Comparison of ENCODE assay signal across 18 cellular contexts in the genomic region with DNA sequence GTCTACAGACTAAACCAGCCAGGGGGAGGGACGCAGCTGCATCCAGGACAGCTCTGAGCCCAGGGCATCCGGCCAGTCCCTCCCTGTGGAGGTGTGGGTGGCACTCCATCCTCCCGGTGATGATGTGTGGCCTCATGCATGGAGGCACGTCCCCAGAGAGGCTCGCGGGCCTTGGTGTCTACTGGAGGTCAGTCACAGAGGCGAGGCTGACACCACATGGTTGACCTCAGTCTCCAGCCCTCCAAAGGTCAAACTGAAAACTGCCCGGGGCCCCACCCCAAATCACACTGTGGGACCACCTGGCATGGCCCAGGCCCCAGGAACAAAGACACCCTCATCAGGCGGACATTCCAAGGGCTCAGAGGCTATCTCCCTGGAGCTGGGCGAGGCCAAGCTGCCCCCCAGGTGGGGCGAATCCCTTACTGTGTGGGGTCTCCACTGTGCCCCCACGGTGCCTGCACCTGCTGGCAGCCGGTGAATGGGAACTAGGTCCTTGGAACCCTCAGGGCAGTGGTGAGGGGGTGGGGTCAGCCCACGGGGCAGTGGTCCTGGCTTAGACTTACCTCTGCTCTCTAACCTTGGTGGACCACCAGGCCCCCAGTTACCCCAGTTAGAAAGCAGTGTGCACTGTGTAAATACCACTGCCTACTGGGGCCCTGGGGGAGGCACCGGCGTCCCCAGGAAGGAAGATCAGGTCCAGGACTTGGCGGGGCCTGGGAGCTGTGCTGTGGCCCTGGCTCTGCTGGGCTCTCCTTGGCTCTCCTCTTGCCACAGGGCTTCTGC. TPM values are rescaled to one million over a fixed set of nuclear protein-coding genes. Genes with fewer than 3 reads are reported as not detected.
DNase-seq lines count a peak whose midpoint lies in the region; ATAC-seq, FAIRE-seq and TF ChIP-seq lines count a peak whose summit lies in the region.
"Had no signal": no experiment of that assay in that cellular context is flagged by ENCODE, and none has a peak within 500 bp of the region (broad histone marks: within the 10 kb centered on the region; RNA-seq: fewer than 3 reads in every experiment).

No MANE protein-coding gene starts in this region.

- H4K5ac ChIP-seq in IMR-90 (ENCODE audit: low read depth, low read length): no peak overlapping the region

- no peak for TF ChIP-seq RAD21 in IMR-90 (IDR thresholded peaks at IDR 0.05; ENCODE audit: low read length)

- no peak overlapping the region for H3K56ac ChIP-seq in IMR-90 (ENCODE audit: extremely low read depth, insufficient read depth, low read length)

- no peak for ATAC-seq in IMR-90 (ENCODE audit: low read depth)
- no peak for ATAC-seq in stimulated activated naive B cell treated with anti-CD40 and anti-IgM and Interleukin-4, amounts not matched to agents 10 μg/mL and 1 μg/mL and 100 μg/mL, for 72 hours (replicated peaks)

- no peak for TF ChIP-seq POLR2A in IMR-90 (IDR thresholded peaks at IDR 0.05; ENCODE audit: low read depth, low read length)

- H3K79me1 ChIP-seq in IMR-90 (ENCODE audit: low read depth in 1 of 2, low read length in 2 of 2): no peaks in the 10 kb centered on the region

- no peak overlapping the region for H2BK5ac ChIP-seq in IMR-90 (ENCODE audit: low read depth, low read length, poor library complexity, severe bottlenecking)

- H3K4me2 ChIP-seq in IMR-90 (ENCODE audit: low read depth, low read length): no peak overlapping the region

- intact Hi-C loops in IMR-90 (cut with micrococcal nuclease) (no loop called here), kidney (cut with DNase I) (no loop called here)

- H4K20me1 ChIP-seq in IMR-90 (ENCODE audit: insufficient read depth, low read length): no peaks in the 10 kb centered on the region

- H4K91ac ChIP-seq in IMR-90 (ENCODE audit: insufficient read depth, low read depth, low read length): no peak overlapping the region

- H2AFZ ChIP-seq in IMR-90 (replicated peaks; ENCODE audit: low read length, poor library complexity): peak overlapping the region; percentile 6

- no peaks in the 10 kb centered on the region for H3K36me3 Mint-ChIP-seq in type B pancreatic cell
- H3K36me3 Mint-ChIP-seq in stimulated activated naive B cell treated with anti-CD40 and anti-IgM and Interleukin-4, amounts not matched to agents 10 μg/mL and 1 μg/mL and 100 μg/mL, for 72 hours: no peaks in the 10 kb centered on the region

- H3K4ac ChIP-seq in IMR-90 (ENCODE audit: low read depth, low read length): no peak overlapping the region

- CTCF ChIA-PET in IMR-90 (lab: Yijun Ruan, JAX): no interaction called here

- no peak overlapping the region for H3K27ac ChIP-seq in IMR-90 (ENCODE audit: insufficient read depth, low read length)
- H3K27ac ChIP-seq in kidney (ENCODE audit: low read depth in 2 of 2, low read length in 2 of 2): no peak overlapping the region

- H2AK9ac ChIP-seq in IMR-90 (replicated peaks; ENCODE audit: low read depth, low read length, poor library complexity): no peak overlapping the region

- no peak overlapping the region for H2BK120ac ChIP-seq in IMR-90 (ENCODE audit: low read depth, low read length)

- H3K9me1 ChIP-seq in IMR-90 (ENCODE audit: insufficient read depth, low read length): no peaks in the 10 kb centered on the region

- H3K27me3 Mint-ChIP-seq in type B pancreatic cell: peaks cover 3% of the 10 kb centered on the region
- H3K27me3 Mint-ChIP-seq in stimulated activated naive B cell treated with anti-CD40 and anti-IgM and Interleukin-4, amounts not matched to agents 10 μg/mL and 1 μg/mL and 100 μg/mL, for 72 hours: no peaks in the 10 kb centered on the region

- no peaks in the 10 kb centered on the region for H3K4me1 Mint-ChIP-seq in type B pancreatic cell (ENCODE audit: unreplicated experiment)
- H3K4me1 Mint-ChIP-seq in stimulated activated naive B cell treated with anti-CD40 and anti-IgM and Interleukin-4, amounts not matched to agents 10 μg/mL and 1 μg/mL and 100 μg/mL, for 72 hours: no peaks in the 10 kb centered on the region

- H3K14ac ChIP-seq in IMR-90 (replicated peaks; ENCODE audit: low read depth, low read length): no peak overlapping the region

- no TSS peak for BruUV-seq in IMR-90 (replicated peaks; lab: Mats Ljungman, UMichigan)

- H3K36me3 ChIP-seq in IMR-90 (ENCODE audit: control insufficient read depth, insufficient read depth, low read length) (no peaks in the 10 kb centered on the region), kidney (ENCODE audit: control insufficient read depth in 1 of 2, insufficient read depth in 2 of 2, low read length in 2 of 2) (no peaks in the 10 kb centered on the region)

- H3K9me3 ChIP-seq in IMR-90 (ENCODE audit: control insufficient read depth, insufficient read depth, low read length) (peaks cover 39% of the 10 kb centered on the region), kidney (ENCODE audit: control insufficient read depth in 1 of 2, low read length in 2 of 2) (no peaks in the 10 kb centered on the region)

- H2BK15ac ChIP-seq in IMR-90 (ENCODE audit: low read depth, low read length): no peak overlapping the region

- no peak overlapping the region for H4K8ac ChIP-seq in IMR-90 (ENCODE audit: low read depth in 2 of 2, low read length in 2 of 2)

- no peak overlapping the region for H3K23ac ChIP-seq in IMR-90 (ENCODE audit: low read depth, low read length)

- no peak overlapping the region for H3K27ac Mint-ChIP-seq in type B pancreatic cell
- H3K27ac Mint-ChIP-seq in stimulated activated naive B cell treated with anti-CD40 and anti-IgM and Interleukin-4, amounts not matched to agents 10 μg/mL and 1 μg/mL and 100 μg/mL, for 72 hours: no peak overlapping the region

- H3K9me3 Mint-ChIP-seq in type B pancreatic cell: no peaks in the 10 kb centered on the region
- H3K9me3 Mint-ChIP-seq in stimulated activated naive B cell treated with anti-CD40 and anti-IgM and Interleukin-4, amounts not matched to agents 10 μg/mL and 1 μg/mL and 100 μg/mL, for 72 hours: peaks cover 2 to 3% of the 10 kb centered on the region in 2 donors

- 60% methylated on average over 1 of the region's 17 CpGs; no CpG with 5 or more reads in 1 of the 2 experiments for WGBS in IMR-90 (ENCODE audit: extremely low coverage in 2 of 2, insufficient read length in 1 of 2), 2 experiments

- no peak overlapping the region for H3K4me3 Mint-ChIP-seq in type B pancreatic cell
- no peak overlapping the region for H3K4me3 Mint-ChIP-seq in stimulated activated naive B cell treated with anti-CD40 and anti-IgM and Interleukin-4, amounts not matched to agents 10 μg/mL and 1 μg/mL and 100 μg/mL, for 72 hours

- H2BK20ac ChIP-seq in IMR-90 (ENCODE audit: low read depth, low read length): no peak overlapping the region

- in situ Hi-C loops in IMR-90 (cut with MboI; ENCODE audit: low sequenced_read_pairs): no loop called here

- no peak for FAIRE-seq in kidney (lab: Jason Lieb, UNC)

- TF ChIP-seq CTCF in IMR-90 (conservative IDR thresholded peaks at IDR 0.05; ENCODE audit: low read depth, low read length): no peak
- TF ChIP-seq CTCF in kidney (IDR thresholded peaks at IDR 0.05; ENCODE audit: borderline replicate concordance, extremely low read depth, insufficient read depth): no peak
- TF ChIP-seq CTCF in type B pancreatic cell (conservative IDR thresholded peaks at IDR 0.05): no peak

- H3K4me1 ChIP-seq in IMR-90 (ENCODE audit: control insufficient read depth, insufficient read depth, low read length) (no peaks in the 10 kb centered on the region), kidney (ENCODE audit: control insufficient read depth in 1 of 2, insufficient read depth in 1 of 2, low read depth in 1 of 2, low read length in 2 of 2) (no peaks in the 10 kb centered on the region)

- H3K9ac ChIP-seq in IMR-90 (ENCODE audit: low read depth, low read length): no peak overlapping the region
- H3K9ac ChIP-seq in kidney (ENCODE audit: low read length in 2 of 2): no peak overlapping the region

- no peak overlapping the region for H2AK5ac ChIP-seq in IMR-90 (ENCODE audit: low read depth, low read length)

- POLR2A ChIA-PET in IMR-90 (lab: Charles Lee; ENCODE audit: unreplicated experiment): no interaction called here

- no peak overlapping the region for H3K4me3 ChIP-seq in IMR-90 (ENCODE audit: insufficient read depth, low read depth, low read length)
- no peak overlapping the region for H3K4me3 ChIP-seq in kidney (ENCODE audit: low read length in 2 of 2)
- H3K4me3 ChIP-seq: BLaER1 treated with 17β-estradiol and CSF1 and Interleukin-3, amounts not matched to agents 10 nM and 100 nM had no signal

- peak; percentile 53 for DNase-seq in activated CD8-positive, alpha-beta memory T cell treated with anti-CD3 and anti-CD28 coated beads for 24 hours
- no peak for DNase-seq in activated CD8-positive, alpha-beta memory T cell treated with anti-CD3 and anti-CD28 coated beads, Interleukin-2, amount 50 U/mL, for 48 hours
- DNase-seq in IMR-90 (no peak), kidney (peak; percentile 62), type B pancreatic cell (ENCODE audit: extremely low spot score, unreplicated experiment) (peak; percentile 62), amniotic stem cell (lab: John Stamatoyannopoulos, UW) (no peak), activated gamma-delta T cell treated with Interleukin-2 at 50 U/mL for 16 hours (no peak)
- DNase-seq in stimulated activated naive B cell treated with anti-CD40 and anti-IgM and Interleukin-4, amounts not matched to agents 10 μg/mL and 1 μg/mL and 100 μg/mL, for 72 hours: no peak
- DNase-seq: 8988T, DMS 273 treated with DMSO at 0.1 percent for 48 hours, GF-D8, GOT3, MM.1S, NCI-H1092 treated with DMSO at 0.1 percent for 48 hours, NCI-H2081 treated with DMSO at 0.1 percent for 48 hours, NCI-H510A treated with DMSO at 0.1 percent for 48 hours, SIG-M5 had no signal

- H3K18ac ChIP-seq in IMR-90 (ENCODE audit: low read depth, low read length): no peak overlapping the region

- H3K27me3 ChIP-seq in IMR-90 (ENCODE audit: control insufficient read depth, insufficient read depth, low read length): no peaks in the 10 kb centered on the region
- H3K27me3 ChIP-seq: BLaER1 treated with 17β-estradiol and CSF1 and Interleukin-3, amounts not matched to agents 10 nM and 100 nM had no signal

- dilution Hi-C loops in IMR-90 (cut with HindIII; ENCODE audit: low sequenced_read_pairs, unreplicated experiment): no loop called here

RNA-seq across cellular contexts. Expression of a gene that starts 49.1 kb away (rescaled TPM):
- total RNA-seq in IMR-90 (2012; rRNA removed) (not detected in 2 replicates), kidney (11.5 TPM), type B pancreatic cell (ENCODE audit: low replicate concordance) (0.05 and 0.07 TPM in 2 replicates)
- polyA plus RNA-seq in IMR-90 (2012; rRNA removed) (not detected in 2 replicates), kidney (ENCODE audit: insufficient read depth, low read depth, low replicate concordance) (2.0 TPM)
- not detected in 2 replicates for polyA plus RNA-seq in IMR-90 (2012; cell fraction: cytosol; rRNA removed)
- polyA plus RNA-seq in IMR-90 (2012; cell fraction: nucleus; rRNA removed; ENCODE audit: low replicate concordance): 0.05 TPM in 1 of 2 replicates, not detected in the other

RNA-seq across cellular contexts. Expression of a gene that starts 52.8 kb away (rescaled TPM):
- total RNA-seq in IMR-90 (2012; rRNA removed) (under 0.01 TPM in 2 replicates), kidney (1.4 TPM), type B pancreatic cell (ENCODE audit: low replicate concordance) (6.4 and 8.7 TPM in 2 replicates)
- polyA plus RNA-seq in IMR-90 (2012; rRNA removed) (0.38 and 0.53 TPM in 2 replicates), kidney (ENCODE audit: insufficient read depth, low read depth, low replicate concordance) (0.60 TPM)
- polyA plus RNA-seq in IMR-90 (2012; cell fraction: cytosol; rRNA removed): 0.35 and 0.43 TPM in 2 replicates
- polyA plus RNA-seq in IMR-90 (2012; cell fraction: nucleus; rRNA removed; ENCODE audit: low replicate concordance): 0.26 and 0.40 TPM in 2 replicates

Comparison
In these comparisons a context has a peak if more than half of its experiments do, and no peak if none do; other contexts are left out.
1. DNase-seq: peak in activated CD8-positive, alpha-beta memory T cell treated with anti-CD3 and anti-CD28 coated beads for 24 hours (single experiment), kidney (single experiment) and type B pancreatic cell (single experiment); none in activated CD8-positive, alpha-beta memory T cell treated with anti-CD3 and anti-CD28 coated beads, Interleukin-2, amount 50 U/mL, for 48 hours (single experiment), IMR-90 (single experiment), amniotic stem cell (single experiment), activated gamma-delta T cell treated with Interleukin-2 at 50 U/mL for 16 hours (single experiment) and stimulated activated naive B cell treated with anti-CD40 and anti-IgM and Interleukin-4, amounts not matched to agents 10 μg/mL and 1 μg/mL and 100 μg/mL, for 72 hours (single experiment).
2. RNA of a gene that starts 49.1 kb away (total RNA-seq): 11.5 TPM in kidney (single experiment); 0.05 to 0.07 TPM in type B pancreatic cell and not detected in IMR-90; every median in the first group is over 10 times any median in the second.